In the genomic region with DNA sequence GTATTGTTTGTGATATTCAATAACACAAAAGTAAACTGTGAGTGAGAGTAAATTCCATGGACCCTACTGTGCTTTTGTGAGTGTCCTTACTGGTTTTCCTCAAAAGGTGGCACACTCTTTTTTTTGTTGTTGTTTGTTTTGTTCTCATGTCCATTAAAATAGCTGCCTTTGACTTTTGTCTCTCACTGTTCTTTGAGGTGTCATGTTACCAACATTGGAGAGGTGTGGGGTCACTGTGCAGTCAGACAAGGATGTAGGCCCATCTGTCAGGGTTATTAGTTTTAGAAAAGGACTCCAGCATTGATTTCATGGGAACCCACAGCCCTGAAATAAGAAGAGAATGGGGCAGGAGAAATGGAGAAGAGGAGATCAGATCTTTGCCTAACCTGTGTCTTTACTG, we compare ENCODE assay signal across 17 cellular contexts.
"Had no signal": no experiment of that assay in that cellular context is flagged by ENCODE, and none has a peak within 500 bp of the region (broad histone marks: within the 10 kb centered on the region; RNA-seq: fewer than 3 reads in every experiment).

No MANE protein-coding gene starts in this region.

- FAIRE-seq: astrocyte, endothelial cell of umbilical vein, TTC549 had no signal

- DNase-seq: activated CD4-positive, alpha-beta memory T cell treated with anti-CD3 and anti-CD28 coated beads for 36 hours; activated CD4-positive, alpha-beta T cell treated with anti-CD3 and anti-CD28 coated beads for 36 hours; activated gamma-delta T cell treated with Interleukin-2 at 50 U/mL for 16 hours; activated T-cell treated with anti-CD3 and anti-CD28 coated beads for 4 hours; adrenal gland; effector CD4-positive, alpha-beta T cell; hippocampal formation; natural killer cell; nucleus accumbens; spleen; stimulated activated CD4-positive, alpha-beta T cell treated with anti-CD3 and anti-CD28 coated beads, Interleukin-4, amount 100 ng/mL, for 4 hours; testis had no signal

- ATAC-seq: activated CD4-positive, alpha-beta T cell treated with anti-CD3 and anti-CD28 coated beads for 36 hours; activated naive CD4-positive, alpha-beta T cell treated with anti-CD3 and anti-CD28 coated beads, Interleukin-2, amount 50 U/mL, for 72 hours; natural killer cell; stimulated activated memory B cell treated with anti-CD40 and anti-IgM and Interleukin-4, amounts not matched to agents 10 μg/mL and 1 μg/mL and 100 μg/mL, for 72 hours had no signal
